15 cellular contexts compared by ENCODE assay signal in genomic region chr6:113184291-113184690, GRCh38.
DNase-seq lines count a peak whose midpoint lies in the region; ATAC-seq and TF ChIP-seq lines count a peak whose summit lies in the region.
"Had no signal": no experiment of that assay in that cellular context is flagged by ENCODE, and none has a peak within 500 bp of the region (broad histone marks: within the 10 kb centered on the region; RNA-seq: fewer than 3 reads in every experiment).

No MANE protein-coding gene starts in this region.

- DNase-seq in AG04450 (ENCODE audit: low read depth, low spot score), result peak; percentile 63
- DNase-seq in HS-27A (ENCODE audit: low read depth), result peak; percentile 95
- DNase-seq in cardiac fibroblast (ENCODE audit: low read depth in 2 of 2), result peak; percentile 78 to 92
- DNase-seq in iris pigment epithelial cell (ENCODE audit: low read depth), result peak; percentile 90
- DNase-seq in SJCRH30, result no peak
- DNase-seq in NCI-H2029 treated with DMSO at 0.1 percent for 48 hours (lab: John Stamatoyannopoulos, UW), result no peak
- no peak for DNase-seq in stimulated activated CD4-positive, alpha-beta T cell treated with anti-CD3 and anti-CD28 coated beads, Interleukin-4, amount 100 ng/mL, for 1 hour
- DNase-seq: activated naive CD8-positive, alpha-beta T cell treated with anti-CD3 and anti-CD28 coated beads, Interleukin-2, amount 10 ng/mL, durations not matched to agents 7 days and 5 days; AML-193; DMS153; NCI-H1048; NCI-H2227 treated with DMSO at 0.1 percent for 48 hours; WERI-Rb-1 had no signal

- H3K9me3 ChIP-seq in AG04450 (ENCODE audit: control insufficient read depth, insufficient read depth, low read length), result no peaks in the 10 kb centered on the region
- no peaks in the 10 kb centered on the region for H3K9me3 ChIP-seq in SJCRH30 (replicated peaks)
- H3K9me3 ChIP-seq: thoracic aorta had no signal

- H3K36me3 ChIP-seq in SJCRH30, result no peaks in the 10 kb centered on the region
- H3K36me3 ChIP-seq: thoracic aorta, WERI-Rb-1 had no signal

- CTCF ChIA-PET in AG04450 (lab: Charles Lee), result interaction anchor here (0.9 kb wide), 1 partner anchor 724 kb away, joined by 3 read pairs; no protein-coding TSS in a partner anchor

- ATAC-seq in HG03439 (IDR thresholded peaks at IDR 0.05; ENCODE audit: unreplicated experiment), result no peak

- TF ChIP-seq CTCF in AG04450 (IDR thresholded peaks at IDR 0.05; ENCODE audit: low read depth, low read length) (peak; percentile 17; the same call in 1 of the 2 replicates), cardiac fibroblast (IDR thresholded peaks at IDR 0.05; ENCODE audit: low read depth, low read length) (peak; percentile 38)

- H3K4me1 ChIP-seq in SJCRH30, result peaks cover 27% of the 10 kb centered on the region

- H3K4me3 ChIP-seq in AG04450 (ENCODE audit: low read depth, low read length) (no peak overlapping the region), cardiac fibroblast (replicated peaks in 1 of 2; ENCODE audit: low read depth in 2 of 2, low read length in 2 of 2) (no peak overlapping the region), SJCRH30 (no peak overlapping the region)
- H3K4me3 ChIP-seq: thoracic aorta had no signal

- peak overlapping the region; percentile 71 for H3K27ac ChIP-seq in AG04450 (ENCODE audit: low read depth, low read length)
- no peak overlapping the region for H3K27ac ChIP-seq in SJCRH30
- H3K27ac ChIP-seq: thoracic aorta, WERI-Rb-1 had no signal

- no peaks in the 10 kb centered on the region for H3K27me3 ChIP-seq in AG04450 (ENCODE audit: control insufficient read depth, insufficient read depth, low read length)
- no peaks in the 10 kb centered on the region for H3K27me3 ChIP-seq in SJCRH30

- POLR2A ChIA-PET in AG04450 (lab: Yijun Ruan, JAX), result interaction anchor here (1.0 to 1.6 kb wide), 3 partner anchors 274 to 675 kb away, joined by 5 to 6 read pairs (median 5); no protein-coding TSS in a partner anchor

Comparison
In these comparisons a context has a peak if more than half of its experiments do, and no peak if none do; other contexts are left out.
1. DNase-seq: peak in AG04450 (single experiment), HS-27A (single experiment), cardiac fibroblast (2 of 2) and iris pigment epithelial cell (single experiment); none in SJCRH30 (0 of 2), NCI-H2029 treated with DMSO at 0.1 percent for 48 hours (single experiment) and stimulated activated CD4-positive, alpha-beta T cell treated with anti-CD3 and anti-CD28 coated beads, Interleukin-4, amount 100 ng/mL, for 1 hour (single experiment).